Comparison of ENCODE assay signal across 8 cellular contexts in the genomic region with DNA sequence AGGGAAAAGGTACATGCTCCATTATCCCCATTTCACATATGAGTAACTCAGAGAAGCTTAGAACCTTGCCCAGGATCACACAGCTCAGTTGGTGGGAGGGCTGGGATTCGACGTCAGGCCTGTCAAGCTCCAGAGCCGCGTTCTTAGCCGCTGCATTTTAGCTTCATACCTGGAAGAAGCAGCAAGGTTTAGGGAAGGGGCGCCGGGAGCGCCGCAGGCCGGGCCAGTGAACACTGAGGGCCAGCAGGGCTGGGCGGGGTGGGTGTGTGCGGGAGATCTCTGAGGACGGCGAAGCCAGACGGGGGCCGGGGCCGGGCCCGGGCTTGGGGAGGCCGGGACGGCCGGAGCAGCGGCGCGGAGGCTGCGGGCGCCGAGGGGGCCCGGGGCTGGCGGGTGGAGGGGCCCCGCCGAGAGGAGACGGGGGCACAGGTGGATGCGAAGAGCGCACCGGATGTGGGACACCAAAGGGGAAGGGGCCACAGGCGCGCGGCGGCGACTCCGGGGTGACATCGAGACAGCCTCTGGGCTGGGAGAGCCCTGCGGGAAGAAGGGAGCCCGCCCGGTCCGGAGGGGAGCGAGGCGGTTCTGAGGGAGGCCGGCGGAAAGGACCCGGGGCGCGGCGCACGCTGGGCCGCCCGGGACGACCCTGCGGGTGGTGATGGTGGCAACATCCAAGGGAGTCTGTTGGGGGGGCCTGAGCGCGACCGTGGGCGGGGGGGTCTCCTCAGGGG. TPM values are rescaled to one million over a fixed set of nuclear protein-coding genes. Genes with fewer than 3 reads are reported as not detected.
DNase-seq lines count a peak whose midpoint lies in the region; ATAC-seq lines count a peak whose summit lies in the region.

No MANE protein-coding gene starts in this region.

- peaks cover 9% of the 10 kb centered on the region for H3K4me1 ChIP-seq in muscle layer of colon (ENCODE audit: insufficient read depth, low read length)

- ATAC-seq in GM19467 (IDR thresholded peaks at IDR 0.05; ENCODE audit: unreplicated experiment) = peak; percentile 26

- peak; percentile 38 for DNase-seq in CD1c-positive myeloid dendritic cell (ENCODE audit: extremely low spot score)
- DNase-seq in HT-29 (ENCODE audit: low spot score) = peak; percentile 29
- DNase-seq in activated CD4-positive, alpha-beta T cell treated with anti-CD3 and anti-CD28 coated beads for 48 hours = peak; percentile 66
- peak; percentile 43 for DNase-seq in effector CD8-positive, alpha-beta T cell (lab: John Stamatoyannopoulos, UW)
- peak; percentile 52 for DNase-seq in stimulated activated naive CD4-positive, alpha-beta T cell treated with Interleukin-2 at 50 U/mL for 16 hours (lab: John Stamatoyannopoulos, UW)
- DNase-seq in NCI-H1436 treated with DMSO at 0.1 percent for 48 hours (lab: John Stamatoyannopoulos, UW) = no peak

- no peaks in the 10 kb centered on the region for H3K9me3 ChIP-seq in muscle layer of colon (ENCODE audit: low read length)

- H3K27me3 ChIP-seq in muscle layer of colon (ENCODE audit: control insufficient read depth in 1 of 2, insufficient read depth in 2 of 2, low read length in 2 of 2) = no peaks in the 10 kb centered on the region

- H3K36me3 ChIP-seq in muscle layer of colon (ENCODE audit: insufficient read depth, low read length) = peaks cover 56% of the 10 kb centered on the region

- peak overlapping the region; percentile 89 for H3K27ac ChIP-seq in muscle layer of colon (ENCODE audit: low read depth, low read length)

- peak overlapping the region; percentile 66 for H3K9ac ChIP-seq in muscle layer of colon (ENCODE audit: low read length)

- peak overlapping the region; percentile 59 to 90 for H3K4me3 ChIP-seq in muscle layer of colon (ENCODE audit: low read depth in 1 of 2, low read length in 2 of 2)

RNA-seq across cellular contexts. Expression of a gene that starts 0.5 kb away (rescaled TPM):
- total RNA-seq in HT-29 (2014; rRNA removed; shearing (Covaris generic)) = 18.6 and 19.8 TPM in 2 replicates

RNA-seq across cellular contexts. Expression of a gene that starts 25.5 kb away (rescaled TPM):
- total RNA-seq in HT-29 (2014; rRNA removed; shearing (Covaris generic)) = 32.9 and 40.0 TPM in 2 replicates

RNA-seq across cellular contexts. Expression of a gene that starts 29.1 kb away (rescaled TPM):
- 57.6 and 65.8 TPM in 2 replicates for total RNA-seq in HT-29 (2014; rRNA removed; shearing (Covaris generic))
